ENCODE assay signal across 8 cellular contexts in genomic region chr9:83707768-83708514, GRCh38. TPM values are rescaled to one million over a fixed set of nuclear protein-coding genes. Genes with fewer than 3 reads are reported as not detected.
A peak's percentile ranks its signal among the peaks of the same experiment; 100 is the strongest.
DNase-seq lines count a peak whose midpoint lies in the region; ATAC-seq, FAIRE-seq and TF ChIP-seq lines count a peak whose summit lies in the region.

Gene UBQLN1 (minus strand): TSS chr9:83707958. CDS start chr9:83707679, 279 bp downstream.

- 0 to 2% methylated on average over 62 to 67 of the region's 67 CpGs for WGBS in GM23248 (ENCODE audit: low coverage in 1 of 2, low lambda C conversion rate in 2 of 2, missing lambda C conversion rate in 2 of 2), 2 experiments
- 0% methylated on average over 12 to 29 of the region's 67 CpGs for WGBS in esophagus squamous epithelium, 2 donors

- H3K9me2 ChIP-seq in GM23248 (ENCODE audit: insufficient read depth): no peaks in the 10 kb centered on the region
- H3K9me2 ChIP-seq in Karpas-422 (replicated peaks; ENCODE audit: insufficient read depth, low read length): no peaks in the 10 kb centered on the region

- H3K79me2 ChIP-seq in DND-41 (ENCODE audit: insufficient read depth, low read length) (peaks cover 63% of the 10 kb centered on the region), GM23248 (ENCODE audit: insufficient read depth) (peaks cover 46% of the 10 kb centered on the region), Karpas-422 (ENCODE audit: low read length) (peaks cover 48% of the 10 kb centered on the region)

- TF ChIP-seq CTCF in DND-41 (IDR thresholded peaks at IDR 0.05; ENCODE audit: borderline replicate concordance, extremely low read depth, low read length, poor library complexity, severe bottlenecking) (no peak), esophagus squamous epithelium (IDR thresholded peaks at IDR 0.05) (peak in 3 of 6 experiments; percentile 16 to 28 (median 19))

- H3K27ac Mint-ChIP-seq in activated T-cell treated with anti-CD3 and anti-CD28 coated beads, Interleukin-2, amount 50 U/mL, for 72 hours: peak within 1 kb of the TSS; percentile 100

- no peak for FAIRE-seq in RCC 7860 (lab: Jason Lieb, UNC)

- 0 out of 2 replicates have a peak, but pooled peaks cover 6% of the 10 kb centered on the region for H3F3A ChIP-seq in GM23248 (ENCODE audit: insufficient read depth)

- H3K27me3 ChIP-seq in DND-41 (ENCODE audit: insufficient read depth, low read length, poor library complexity) (no peaks in the 10 kb centered on the region), GM23248 (replicated peaks; ENCODE audit: insufficient read depth) (no peaks in the 10 kb centered on the region), Karpas-422 (ENCODE audit: low read length) (no peaks in the 10 kb centered on the region), esophagus squamous epithelium (no peaks in the 10 kb centered on the region)

- H3K27me3 Mint-ChIP-seq in activated T-cell treated with anti-CD3 and anti-CD28 coated beads, Interleukin-2, amount 50 U/mL, for 72 hours (ENCODE audit: low read depth): no peaks in the 10 kb centered on the region

- intact Hi-C loops in esophagus squamous epithelium (cut with DNase I): no loop called here

- H3K4me2 ChIP-seq in DND-41 (ENCODE audit: insufficient read depth, low read length) (peak within 1 kb of the TSS; percentile 79), GM23248 (ENCODE audit: unreplicated experiment) (peak within 1 kb of the TSS; percentile 99), Karpas-422 (ENCODE audit: low read depth, low read length, poor library complexity, severe bottlenecking) (peak within 1 kb of the TSS; percentile 96)

- DNase-seq in DND-41: peak; percentile 87
- peak; percentile 95 for DNase-seq in GM23248
- DNase-seq in Karpas-422: peak; percentile 96
- DNase-seq in RCC 7860 (ENCODE audit: low spot score): peak; percentile 84
- peak; percentile 91 for DNase-seq in activated T-cell treated with anti-CD3 and anti-CD28 coated beads, Interleukin-2, amount 50 U/mL, for 72 hours
- peak; percentile 77 for DNase-seq in esophagus squamous epithelium (lab: John Stamatoyannopoulos, UW)
- peak; percentile 93 for DNase-seq in myocyte (ENCODE audit: low read depth)
- peak; percentile 88 to 90 for DNase-seq in stimulated activated CD8-positive, alpha-beta memory T cell treated with anti-CD3 and anti-CD28 coated beads, Interleukin-7, amount 100 ng/mL, for 4 hours (ENCODE audit: low read depth in 2 of 2)

- H2AFZ ChIP-seq in DND-41 (ENCODE audit: low read depth, low read length) (peak within 1 kb of the TSS; percentile 90), GM23248 (peak within 1 kb of the TSS; percentile 100), Karpas-422 (ENCODE audit: low read length) (peak within 1 kb of the TSS; percentile 93)

- H3K36me3 ChIP-seq in DND-41 (ENCODE audit: insufficient read depth, low read length): no peaks in the 10 kb centered on the region; the same call in 1 of the 2 replicates
- no peaks in the 10 kb centered on the region for H3K36me3 ChIP-seq in GM23248 (ENCODE audit: low read depth)
- peaks cover 6% of the 10 kb centered on the region; the same call in 1 of the 2 replicates for H3K36me3 ChIP-seq in Karpas-422 (ENCODE audit: insufficient read depth, low read length)
- no peaks in the 10 kb centered on the region for H3K36me3 ChIP-seq in esophagus squamous epithelium

- H3K36me3 Mint-ChIP-seq in activated T-cell treated with anti-CD3 and anti-CD28 coated beads, Interleukin-2, amount 50 U/mL, for 72 hours (ENCODE audit: insufficient read depth in 2 of 2): peaks cover 3 to 9% of the 10 kb centered on the region in 2 donors

- H4K20me1 ChIP-seq in DND-41 (ENCODE audit: insufficient read depth, low read length) (peaks cover 35% of the 10 kb centered on the region), GM23248 (ENCODE audit: insufficient read depth) (peaks cover 19% of the 10 kb centered on the region), Karpas-422 (ENCODE audit: insufficient read depth, low read depth, low read length) (peaks cover 14% of the 10 kb centered on the region; the same call in 1 of the 2 replicates)

- H3K27ac ChIP-seq in DND-41 (ENCODE audit: low read length): peak within 1 kb of the TSS; percentile 99
- H3K27ac ChIP-seq in GM23248: peak within 1 kb of the TSS; percentile 97
- H3K27ac ChIP-seq in Karpas-422 (ENCODE audit: low read length): peak within 1 kb of the TSS; percentile 81
- H3K27ac ChIP-seq in esophagus squamous epithelium: peak within 1 kb of the TSS; percentile 96 to 99 (median 98)

- peak in 3 of 4 donors; percentile 64 to 98 (median 92) for TF ChIP-seq POLR2A in esophagus squamous epithelium (IDR thresholded peaks at IDR 0.05)

- H3K9me3 Mint-ChIP-seq in activated T-cell treated with anti-CD3 and anti-CD28 coated beads, Interleukin-2, amount 50 U/mL, for 72 hours: no peaks in the 10 kb centered on the region

- peak within 1 kb of the TSS; percentile 45 to 79 for H3K4me3 ChIP-seq in DND-41 (ENCODE audit: low read depth in 1 of 2, low read length in 2 of 2)
- peak within 1 kb of the TSS; percentile 100 for H3K4me3 ChIP-seq in GM23248
- peak within 1 kb of the TSS; percentile 88 for H3K4me3 ChIP-seq in Karpas-422 (ENCODE audit: low read length)
- H3K4me3 ChIP-seq in esophagus squamous epithelium: peak within 1 kb of the TSS; percentile 82 to 92 (median 86)

- peak; percentile 79 for ATAC-seq in DND-41 (ENCODE audit: insufficient read depth, low read depth)
- ATAC-seq in activated T-cell treated with anti-CD3 and anti-CD28 coated beads, Interleukin-2, amount 50 U/mL, for 72 hours (replicated peaks in 1 of 2): peak; percentile 78 to 79

- peaks cover 43% of the 10 kb centered on the region for H3K4me1 ChIP-seq in DND-41 (ENCODE audit: insufficient read depth, low read length)
- H3K4me1 ChIP-seq in GM23248 (ENCODE audit: insufficient read depth): 0 out of 2 replicates have a peak, but pooled peaks cover 9% of the 10 kb centered on the region
- H3K4me1 ChIP-seq in Karpas-422 (ENCODE audit: low read length): peaks cover 40% of the 10 kb centered on the region
- peaks cover 0 to 42% (median 15%) of the 10 kb centered on the region in 3 donors for H3K4me1 ChIP-seq in esophagus squamous epithelium

- H3K9me3 ChIP-seq in DND-41 (ENCODE audit: insufficient read depth, low read length, severe bottlenecking): no peaks in the 10 kb centered on the region
- no peaks in the 10 kb centered on the region for H3K9me3 ChIP-seq in GM23248 (ENCODE audit: low read depth)
- H3K9me3 ChIP-seq in Karpas-422 (ENCODE audit: low read length): no peaks in the 10 kb centered on the region
- no peaks in the 10 kb centered on the region for H3K9me3 ChIP-seq in esophagus squamous epithelium

- in situ Hi-C loops in GM23248 (cut with MboI): no loop called here

- H3K4me3 Mint-ChIP-seq in activated T-cell treated with anti-CD3 and anti-CD28 coated beads, Interleukin-2, amount 50 U/mL, for 72 hours: peak within 1 kb of the TSS; percentile 94

- H3K9ac ChIP-seq in DND-41 (ENCODE audit: low read depth, low read length): peak within 1 kb of the TSS; percentile 97
- H3K9ac ChIP-seq in GM23248: peak within 1 kb of the TSS; percentile 99
- H3K9ac ChIP-seq in Karpas-422 (ENCODE audit: low read length): peak within 1 kb of the TSS; percentile 94

- peaks cover 37% of the 10 kb centered on the region for H3K4me1 Mint-ChIP-seq in activated T-cell treated with anti-CD3 and anti-CD28 coated beads, Interleukin-2, amount 50 U/mL, for 72 hours (ENCODE audit: low read depth)

RNA-seq across cellular contexts. Expression of gene UBQLN1, which starts in this region (rescaled TPM):
- 92.7 and 107 TPM in 2 replicates for total RNA-seq in GM23248 (2014; rRNA removed; shearing (Covaris generic))
- polyA plus RNA-seq in GM23248 (2016; fragmentation: Nextera tagmentation; extraction: Ambion mirVana): 103 TPM in 2 replicates
- total RNA-seq in Karpas-422 (2014; rRNA removed; shearing (Covaris generic); ENCODE audit: low replicate concordance): 75.9 and 118 TPM in 2 replicates
- total RNA-seq in activated T-cell treated with anti-CD3 and anti-CD28 coated beads, Interleukin-2, amount 50 U/mL, for 72 hours: 10 to 100 TPM; 79.0 to 80.5 TPM
- total RNA-seq in esophagus squamous epithelium (100 to 1,000 TPM in 1 of 4 donors, 10 to 100 TPM in 3; 65.4 to 120 (median 78.5) TPM), myocyte (76.1 and 84.2 TPM in 2 replicates)
- polyA plus RNA-seq in myocyte (2012): 43.3 TPM

Comparison
In these comparisons a context has a peak if more than half of its experiments do, and no peak if none do; other contexts are left out.
1. Peak in every context shown above with its lines: DNase-seq, ATAC-seq, H3K4me3 ChIP-seq and H3K27ac ChIP-seq.